Comparison of ENCODE assay signal across 7 cellular contexts in the genomic region with DNA sequence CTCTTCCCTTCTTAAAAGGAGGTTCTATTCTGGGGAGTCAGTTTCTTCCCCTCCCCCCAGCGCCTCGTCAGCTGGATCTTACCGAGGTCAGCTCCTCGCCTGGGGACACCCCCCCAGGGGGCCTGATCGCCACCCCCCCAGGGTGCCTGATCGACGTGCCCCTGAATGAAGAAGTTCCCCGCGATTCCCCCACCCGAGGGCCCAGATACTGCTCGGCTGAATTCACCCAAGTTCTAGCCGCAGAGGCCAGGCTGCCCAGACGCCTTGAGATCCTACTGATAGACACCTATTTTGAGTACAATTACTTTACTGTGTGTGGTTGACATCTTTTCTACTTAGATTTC. TPM values are rescaled to one million over a fixed set of nuclear protein-coding genes. Genes with fewer than 3 reads are reported as not detected.
A peak's percentile ranks its signal among the peaks of the same experiment; 100 is the strongest.
DNase-seq lines count a peak whose midpoint lies in the region; ATAC-seq and TF ChIP-seq lines count a peak whose summit lies in the region.

No MANE protein-coding gene starts in this region.

- CTCF ChIA-PET in HCT116 (lab: Charles Lee) (no interaction called here), activated B cell treated with CpG ODN at 0.5 μM for 24 hours (lab: Charles Lee) (interaction anchor here (1.2 to 2.2 kb wide), 2 partner anchors 25 to 26 kb away, joined by 3 to 7 read pairs; partner anchors contain the start of gene DECR2)

- H3K9me2 ChIP-seq in HCT116 (ENCODE audit: insufficient read depth), result no peaks in the 10 kb centered on the region

- H3K9me3 ChIP-seq in HCT116 (ENCODE audit: control insufficient read depth in 1 of 2, insufficient read depth in 1 of 2, low read depth in 1 of 2, low read length in 2 of 2), result no peaks in the 10 kb centered on the region
- no peaks in the 10 kb centered on the region for H3K9me3 ChIP-seq in right cardiac atrium (ENCODE audit: control insufficient read depth, low read length)

- no peak for TF ChIP-seq RAD21 in HCT116 (IDR thresholded peaks at IDR 0.05; ENCODE audit: low read depth)

- TF ChIP-seq CTCF in HCT116 (IDR thresholded peaks at IDR 0.05 in 2 of 3, conservative IDR thresholded peaks at IDR 0.05 in 1 of 3; ENCODE audit: borderline replicate concordance in 1 of 3, insufficient read depth in 1 of 3, low read depth in 2 of 3, low read length in 2 of 3) (no peak), activated B cell treated with CpG ODN at 0.5 μM for 24 hours (IDR thresholded peaks at IDR 0.05) (no peak)

- peaks cover 30% of the 10 kb centered on the region for H3K4me1 Mint-ChIP-seq in activated B cell treated with CpG ODN at 0.5 μM for 24 hours
- H3K4me1 Mint-ChIP-seq in stimulated activated effector memory CD8-positive, alpha-beta T cell treated with anti-CD3 and anti-CD28 coated beads, Interleukin-12 subunit alpha, Interleukin-12 subunit beta, amount 100 ng/mL, for 72 hours, result peaks cover 43% of the 10 kb centered on the region

- H3K4me1 ChIP-seq in HCT116 (ENCODE audit: control insufficient read depth in 1 of 2, insufficient read depth in 2 of 2, low read length in 2 of 2), result peaks cover 16 to 35% of the 10 kb centered on the region in 2 experiments
- H3K4me1 ChIP-seq in right cardiac atrium (ENCODE audit: control insufficient read depth, insufficient read depth, low read length), result peaks cover 6% of the 10 kb centered on the region

- DNase-seq in HCT116 (ENCODE audit: low read depth, low spot score) (no peak), activated B cell treated with CpG ODN at 0.5 μM for 24 hours (no peak), right cardiac atrium (peak in 2 of 3 donors; percentile 22 to 69), foreskin melanocyte (no peak)
- no peak for DNase-seq in stimulated activated effector memory CD8-positive, alpha-beta T cell treated with anti-CD3 and anti-CD28 coated beads, Interleukin-12 subunit alpha, Interleukin-12 subunit beta, amount 100 ng/mL, for 72 hours (ENCODE audit: low spot score in 2 of 2)
- DNase-seq in central memory CD4-positive, alpha-beta T cell, result no peak

- BruUV-seq in HCT116 (replicated peaks; lab: Mats Ljungman, UMichigan), result no TSS peak

- no peak for TF ChIP-seq POLR2A in HCT116 (IDR thresholded peaks at IDR 0.05; ENCODE audit: borderline replicate concordance, extremely low read depth, insufficient read depth, insufficient read length)

- RAD21 ChIA-PET in HCT116 (lab: Charles Lee; ENCODE audit: low non-redundant PET in 1 of 2, low total read pairs in 2 of 2, uncharacterized antibody in 2 of 2, unreplicated experiment in 2 of 2), result no interaction called here

- WGBS in right cardiac atrium, result 6% methylated on average over 13 of the region's 13 CpGs

- peak overlapping the region; percentile 52; the same call in 1 of the 2 replicates for H3K9ac ChIP-seq in HCT116 (ENCODE audit: low read length)

- no peak overlapping the region for H3K27ac Mint-ChIP-seq in activated B cell treated with CpG ODN at 0.5 μM for 24 hours
- H3K27ac Mint-ChIP-seq in stimulated activated effector memory CD8-positive, alpha-beta T cell treated with anti-CD3 and anti-CD28 coated beads, Interleukin-12 subunit alpha, Interleukin-12 subunit beta, amount 100 ng/mL, for 72 hours, result no peak overlapping the region

- no peak overlapping the region for H2AFZ ChIP-seq in HCT116 (ENCODE audit: low read depth, low read length, poor library complexity, severe bottlenecking)

- POLR2A ChIA-PET in HCT116 (lab: Charles Lee), result no interaction called here
- POLR2A ChIA-PET in activated B cell treated with CpG ODN at 0.5 μM for 24 hours (lab: Charles Lee), result no interaction called here

- peaks cover 9% of the 10 kb centered on the region for H3K36me3 Mint-ChIP-seq in activated B cell treated with CpG ODN at 0.5 μM for 24 hours (ENCODE audit: low read depth)
- H3K36me3 Mint-ChIP-seq in stimulated activated effector memory CD8-positive, alpha-beta T cell treated with anti-CD3 and anti-CD28 coated beads, Interleukin-12 subunit alpha, Interleukin-12 subunit beta, amount 100 ng/mL, for 72 hours, result peaks cover 14% of the 10 kb centered on the region

- H4K20me1 ChIP-seq in HCT116 (ENCODE audit: insufficient read depth), result no peaks in the 10 kb centered on the region

- peak overlapping the region; percentile 78 for H3K4me3 Mint-ChIP-seq in activated B cell treated with CpG ODN at 0.5 μM for 24 hours
- peak overlapping the region; percentile 70 for H3K4me3 Mint-ChIP-seq in stimulated activated effector memory CD8-positive, alpha-beta T cell treated with anti-CD3 and anti-CD28 coated beads, Interleukin-12 subunit alpha, Interleukin-12 subunit beta, amount 100 ng/mL, for 72 hours

- H3K27me3 Mint-ChIP-seq in activated B cell treated with CpG ODN at 0.5 μM for 24 hours, result no peaks in the 10 kb centered on the region

- ATAC-seq in HCT116 (no peak), activated B cell treated with CpG ODN at 0.5 μM for 24 hours (ENCODE audit: low read depth) (no peak), right cardiac atrium (no peak), HG02852 (IDR thresholded peaks at IDR 0.05; ENCODE audit: unreplicated experiment) (no peak)
- ATAC-seq in stimulated activated effector memory CD8-positive, alpha-beta T cell treated with anti-CD3 and anti-CD28 coated beads, Interleukin-12 subunit alpha, Interleukin-12 subunit beta, amount 100 ng/mL, for 72 hours, result no peak

- H3K27ac ChIP-seq in HCT116 (ENCODE audit: low read depth, low read length), result no peak overlapping the region
- no peak overlapping the region for H3K27ac ChIP-seq in right cardiac atrium (ENCODE audit: low read length)

- intact Hi-C loops in HCT116 (cut with micrococcal nuclease) (no loop called here), activated B cell treated with CpG ODN at 0.5 μM for 24 hours (cut with micrococcal nuclease) (no loop called here), right cardiac atrium (cut with DNase I) (no loop called here)

- peak overlapping the region; percentile 79 for H3K4me2 ChIP-seq in HCT116 (ENCODE audit: low read length)

- peaks cover 15% of the 10 kb centered on the region; the same call in 1 of the 2 replicates for H3K79me2 ChIP-seq in HCT116 (ENCODE audit: insufficient read depth, low read length)

- H3K36me3 ChIP-seq in HCT116 (ENCODE audit: control insufficient read depth in 1 of 2, insufficient read depth in 2 of 2, low read length in 2 of 2), result no peaks in the 10 kb centered on the region

- H3K4me3 ChIP-seq in HCT116 (replicated peaks in 1 of 2; ENCODE audit: low read depth in 1 of 2, low read length in 2 of 2) (peak overlapping the region; percentile 43 to 59), right cardiac atrium (ENCODE audit: low read length) (peak overlapping the region; percentile 97)

- no peaks in the 10 kb centered on the region for H3K27me3 ChIP-seq in HCT116 (ENCODE audit: insufficient read depth, low read length)
- no peaks in the 10 kb centered on the region for H3K27me3 ChIP-seq in right cardiac atrium (ENCODE audit: control insufficient read depth, insufficient read depth)

- no peaks in the 10 kb centered on the region for H3K9me3 Mint-ChIP-seq in activated B cell treated with CpG ODN at 0.5 μM for 24 hours
- H3K9me3 Mint-ChIP-seq in stimulated activated effector memory CD8-positive, alpha-beta T cell treated with anti-CD3 and anti-CD28 coated beads, Interleukin-12 subunit alpha, Interleukin-12 subunit beta, amount 100 ng/mL, for 72 hours, result no peaks in the 10 kb centered on the region

TF ChIP-seq in HCT116, 20 proteins besides CTCF, POLR2A, EP300 and RAD21 (continues in another document):
- no peak for TF ChIP-seq JUND (IDR thresholded peaks at IDR 0.05)
- TF ChIP-seq, protein P1, sequence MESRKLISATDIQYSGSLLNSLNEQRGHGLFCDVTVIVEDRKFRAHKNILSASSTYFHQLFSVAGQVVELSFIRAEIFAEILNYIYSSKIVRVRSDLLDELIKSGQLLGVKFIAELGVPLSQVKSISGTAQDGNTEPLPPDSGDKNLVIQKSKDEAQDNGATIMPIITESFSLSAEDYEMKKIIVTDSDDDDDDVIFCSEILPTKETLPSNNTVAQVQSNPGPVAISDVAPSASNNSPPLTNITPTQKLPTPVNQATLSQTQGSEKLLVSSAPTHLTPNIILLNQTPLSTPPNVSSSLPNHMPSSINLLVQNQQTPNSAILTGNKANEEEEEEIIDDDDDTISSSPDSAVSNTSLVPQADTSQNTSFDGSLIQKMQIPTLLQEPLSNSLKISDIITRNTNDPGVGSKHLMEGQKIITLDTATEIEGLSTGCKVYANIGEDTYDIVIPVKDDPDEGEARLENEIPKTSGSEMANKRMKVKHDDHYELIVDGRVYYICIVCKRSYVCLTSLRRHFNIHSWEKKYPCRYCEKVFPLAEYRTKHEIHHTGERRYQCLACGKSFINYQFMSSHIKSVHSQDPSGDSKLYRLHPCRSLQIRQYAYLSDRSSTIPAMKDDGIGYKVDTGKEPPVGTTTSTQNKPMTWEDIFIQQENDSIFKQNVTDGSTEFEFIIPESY (IDR thresholded peaks at IDR 0.05; ENCODE audit: extremely low read depth, insufficient replicate concordance, low read length), result no peak
- TF ChIP-seq TCF7L2 (IDR thresholded peaks at IDR 0.05; ENCODE audit: borderline replicate concordance, extremely low read depth, insufficient read depth, insufficient read length), result no peak
- TF ChIP-seq POLR2AphosphoS5 (IDR thresholded peaks at IDR 0.05; ENCODE audit: low read depth, low read length), result no peak

RNA-seq across cellular contexts. Expression of gene RAB11FIP3, which starts 1.4 kb away (rescaled TPM):
- total RNA-seq in HCT116 (2021; ENCODE audit: unreplicated experiment) (12.8 TPM), activated B cell treated with CpG ODN at 0.5 μM for 24 hours (32.2 and 35.4 TPM in 2 replicates), right cardiac atrium (10 to 100 TPM; 32.2 to 44.6 (median 38.4) TPM)
- 8.8 and 9.8 TPM in 2 replicates for polyA plus RNA-seq in HCT116 (2012)
- 25.1 TPM for polyA plus RNA-seq in right cardiac atrium

RNA-seq across cellular contexts. Expression of gene DECR2, which starts 25.2 kb away (rescaled TPM):
- total RNA-seq in HCT116 (2021; ENCODE audit: unreplicated experiment) (17.1 TPM), activated B cell treated with CpG ODN at 0.5 μM for 24 hours (4.4 and 6.7 TPM in 2 replicates), right cardiac atrium (10 to 100 TPM in 3 of 4 donors, 1 to 10 TPM in 1; 8.6 to 14.6 (median 13.3) TPM)
- 13.6 and 15.8 TPM in 2 replicates for polyA plus RNA-seq in HCT116 (2012)
- polyA plus RNA-seq in right cardiac atrium, result 14.3 TPM

RNA-seq across cellular contexts. Expression of gene NME4, which starts 29.9 kb away (rescaled TPM):
- total RNA-seq in HCT116 (2021; ENCODE audit: unreplicated experiment), result 68.2 TPM
- 84.8 and 86.0 TPM in 2 replicates for polyA plus RNA-seq in HCT116 (2012)
- 29.9 and 32.9 TPM in 2 replicates for total RNA-seq in activated B cell treated with CpG ODN at 0.5 μM for 24 hours
- total RNA-seq in right cardiac atrium, result 10 to 100 TPM; 49.7 to 86.4 (median 66.0) TPM
- 73.1 TPM for polyA plus RNA-seq in right cardiac atrium

RNA-seq across cellular contexts. Expression of gene PGAP6, which starts 45.1 kb away (rescaled TPM):
- total RNA-seq in HCT116 (2021; ENCODE audit: unreplicated experiment) (35.4 TPM), activated B cell treated with CpG ODN at 0.5 μM for 24 hours (38.4 and 44.5 TPM in 2 replicates), right cardiac atrium (10 to 100 TPM; 28.0 to 39.5 (median 34.8) TPM)
- polyA plus RNA-seq in HCT116 (2012), result 37.4 and 48.1 TPM in 2 replicates
- 33.2 TPM for polyA plus RNA-seq in right cardiac atrium

RNA-seq across cellular contexts. Expression of gene MRPL28, which starts 56.5 kb away (rescaled TPM):
- total RNA-seq in HCT116 (2021; ENCODE audit: unreplicated experiment) (61.4 TPM), activated B cell treated with CpG ODN at 0.5 μM for 24 hours (82.4 and 87.3 TPM in 2 replicates), right cardiac atrium (10 to 100 TPM; 63.9 to 74.9 (median 69.3) TPM)
- 68.8 and 76.4 TPM in 2 replicates for polyA plus RNA-seq in HCT116 (2012)
- polyA plus RNA-seq in right cardiac atrium, result 130 TPM

Comparison
In these comparisons a context has a peak if more than half of its experiments do, and no peak if none do; other contexts are left out.
1. DNase-seq: peak in right cardiac atrium (2 of 3); none in HCT116 (single experiment), activated B cell treated with CpG ODN at 0.5 μM for 24 hours (single experiment), stimulated activated effector memory CD8-positive, alpha-beta T cell treated with anti-CD3 and anti-CD28 coated beads, Interleukin-12 subunit alpha, Interleukin-12 subunit beta, amount 100 ng/mL, for 72 hours (0 of 2), foreskin melanocyte (single experiment) and central memory CD4-positive, alpha-beta T cell (single experiment).